In the genomic region with DNA sequence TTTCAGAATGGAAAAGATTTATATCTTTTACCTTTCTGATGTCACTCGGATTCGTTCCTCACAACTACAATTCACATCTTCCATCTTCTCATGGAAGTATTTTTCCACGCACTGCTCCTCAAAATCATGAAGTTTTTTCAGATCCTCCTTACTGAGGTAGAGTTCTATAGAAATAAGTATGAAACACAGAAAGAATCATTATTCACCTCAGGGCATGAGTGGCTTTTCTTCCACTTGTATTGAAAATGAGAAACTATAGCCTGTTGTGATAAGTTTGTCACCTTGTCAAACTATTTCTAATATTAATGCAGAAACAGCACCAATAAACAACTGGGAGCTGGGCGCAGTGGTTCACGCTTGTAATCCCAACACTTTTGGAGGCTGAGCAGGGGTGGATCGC, we compare ENCODE assay signal across 13 cellular contexts.
DNase-seq lines count a peak whose midpoint lies in the region; ATAC-seq and TF ChIP-seq lines count a peak whose summit lies in the region.
"Had no signal": no experiment of that assay in that cellular context is flagged by ENCODE, and none has a peak within 500 bp of the region (broad histone marks: within the 10 kb centered on the region; RNA-seq: fewer than 3 reads in every experiment).

No MANE protein-coding gene starts in this region.

- CTCF ChIA-PET in activated CD4-positive, alpha-beta memory T cell treated with anti-CD3 and anti-CD28 coated beads for 36 hours (lab: Charles Lee) = interaction anchor here (0.7 to 8.2 kb wide), 6 partner anchors 14 to 306 kb away, joined by 3 to 178 read pairs (median 8); a partner anchor contains a TSS
- CTCF ChIA-PET in activated CD4-positive, alpha-beta memory T cell treated with anti-CD3 and anti-CD28 coated beads, Interleukin-2, amount 10 ng/mL, durations not matched to agents 7 days and 5 days (lab: Charles Lee) = interaction anchor here (0.7 to 6.9 kb wide), 7 partner anchors 9 to 306 kb away, joined by 3 to 99 read pairs (median 4); a partner anchor contains a TSS
- CTCF ChIA-PET in activated naive CD4-positive, alpha-beta T cell treated with anti-CD3 and anti-CD28 coated beads, Interleukin-2, amount 10 ng/mL, durations not matched to agents 7 days and 5 days (lab: Charles Lee) = interaction anchor here (0.6 to 8.5 kb wide), 6 partner anchors 261 to 1571 kb away, joined by 3 to 74 read pairs (median 3); no protein-coding TSS in a partner anchor
- CTCF ChIA-PET in HCT116 (lab: Charles Lee) = interaction anchor here (1.0 to 3.4 kb wide), 5 partner anchors 17 to 316 kb away, joined by 3 to 20 read pairs (median 8); a partner anchor contains a TSS

- no peak overlapping the region for H4K8ac ChIP-seq in neuronal stem cell (ENCODE audit: low read depth, low read length)

- intact Hi-C loops in activated CD4-positive, alpha-beta memory T cell treated with anti-CD3 and anti-CD28 coated beads for 36 hours (cut with micrococcal nuclease) = loop anchor here (5.0 to 10.0 kb wide), 6 partner anchors 116 to 1654 kb away; a partner anchor contains a TSS
- intact Hi-C loops in HCT116 (cut with micrococcal nuclease) (no loop called here), stomach (cut with DNase I; ENCODE audit: low total_unique reads) (loop anchor here (5.0 kb wide), 1 partner anchor 301 kb away; no protein-coding TSS in a partner anchor)
- intact Hi-C loops in activated T-helper 2 cell treated with anti-CD3 and anti-CD28 coated beads, Interferon-gamma antibody, Interleukin-2, Interleukin-4, amounts not matched to agents 10 μg/mL and 5 μg/mL and 100 μg/mL, durations not matched to agents 14 hours and 24 hours and 36 hours (cut with micrococcal nuclease) = loop anchor here (5.0 kb wide), 2 partner anchors 376 to 416 kb away; no protein-coding TSS in a partner anchor

- RAD21 ChIA-PET in HCT116 (lab: Charles Lee; ENCODE audit: low non-redundant PET in 1 of 2, low total read pairs in 2 of 2, uncharacterized antibody in 2 of 2, unreplicated experiment in 2 of 2) = no interaction called here

- no peak overlapping the region for H3K4me3 ChIP-seq in HCT116 (replicated peaks in 1 of 2; ENCODE audit: low read depth in 1 of 2, low read length in 2 of 2)
- no peak overlapping the region for H3K4me3 ChIP-seq in stomach
- H3K4me3 ChIP-seq in neuronal stem cell (ENCODE audit: low read length in 2 of 2) = no peak overlapping the region
- H3K4me3 ChIP-seq: BLaER1 treated with 17β-estradiol and CSF1 and Interleukin-3, amounts not matched to agents 10 nM and 100 nM had no signal

- no peak overlapping the region for H3K4ac ChIP-seq in neuronal stem cell (ENCODE audit: low read length)

- peaks cover 14% of the 10 kb centered on the region for H3K4me1 Mint-ChIP-seq in activated CD4-positive, alpha-beta memory T cell treated with anti-CD3 and anti-CD28 coated beads for 36 hours (ENCODE audit: low read depth)
- H3K4me1 Mint-ChIP-seq in activated CD4-positive, alpha-beta memory T cell treated with anti-CD3 and anti-CD28 coated beads, Interleukin-2, amount 10 ng/mL, durations not matched to agents 7 days and 5 days = peaks cover 16% of the 10 kb centered on the region
- peaks cover 2% of the 10 kb centered on the region for H3K4me1 Mint-ChIP-seq in activated naive CD4-positive, alpha-beta T cell treated with anti-CD3 and anti-CD28 coated beads, Interleukin-2, amount 10 ng/mL, durations not matched to agents 7 days and 5 days
- peaks cover 16% of the 10 kb centered on the region for H3K4me1 Mint-ChIP-seq in activated T-helper 2 cell treated with anti-CD3 and anti-CD28 coated beads, Interferon-gamma antibody, Interleukin-2, Interleukin-4, amounts not matched to agents 10 μg/mL and 5 μg/mL and 100 μg/mL, durations not matched to agents 14 hours and 24 hours and 36 hours (ENCODE audit: low read depth)

- H2BK120ac ChIP-seq in neuronal stem cell (ENCODE audit: low read depth, low read length) = no peak overlapping the region

- H3K4me2 ChIP-seq in HCT116 (ENCODE audit: low read length) = no peak overlapping the region
- H3K4me2 ChIP-seq in neuronal stem cell (ENCODE audit: insufficient read depth, low read length, poor library complexity, severe bottlenecking) = no peak overlapping the region
- H3K4me2 ChIP-seq: BLaER1 treated with 17β-estradiol and CSF1 and Interleukin-3, amounts not matched to agents 10 nM and 100 nM had no signal

- H3K27me3 Mint-ChIP-seq in activated CD4-positive, alpha-beta memory T cell treated with anti-CD3 and anti-CD28 coated beads for 36 hours = peaks cover 17% of the 10 kb centered on the region
- H3K27me3 Mint-ChIP-seq in activated CD4-positive, alpha-beta memory T cell treated with anti-CD3 and anti-CD28 coated beads, Interleukin-2, amount 10 ng/mL, durations not matched to agents 7 days and 5 days = peaks cover 23% of the 10 kb centered on the region
- peaks cover 8% of the 10 kb centered on the region for H3K27me3 Mint-ChIP-seq in activated naive CD4-positive, alpha-beta T cell treated with anti-CD3 and anti-CD28 coated beads, Interleukin-2, amount 10 ng/mL, durations not matched to agents 7 days and 5 days
- H3K27me3 Mint-ChIP-seq in activated T-helper 2 cell treated with anti-CD3 and anti-CD28 coated beads, Interferon-gamma antibody, Interleukin-2, Interleukin-4, amounts not matched to agents 10 μg/mL and 5 μg/mL and 100 μg/mL, durations not matched to agents 14 hours and 24 hours and 36 hours (ENCODE audit: low read depth) = peaks cover 7% of the 10 kb centered on the region

- H3K27ac ChIP-seq in HCT116 (ENCODE audit: low read depth, low read length) (no peak overlapping the region), stomach (no peak overlapping the region), neuronal stem cell (replicated peaks; ENCODE audit: low read length) (no peak overlapping the region)
- H3K27ac ChIP-seq: BLaER1 treated with 17β-estradiol and CSF1 and Interleukin-3, amounts not matched to agents 10 nM and 100 nM; HL-60 had no signal

- H3K9me3 ChIP-seq in HCT116 (ENCODE audit: control insufficient read depth in 1 of 2, insufficient read depth in 1 of 2, low read depth in 1 of 2, low read length in 2 of 2) (no peaks in the 10 kb centered on the region), stomach (no peaks in the 10 kb centered on the region), neuronal stem cell (replicated peaks in 1 of 2; ENCODE audit: control insufficient read depth in 2 of 2, insufficient read depth in 1 of 2, low read depth in 1 of 2, low read length in 2 of 2) (no peaks in the 10 kb centered on the region)

- peak overlapping the region; percentile 4 for H3K27ac Mint-ChIP-seq in activated CD4-positive, alpha-beta memory T cell treated with anti-CD3 and anti-CD28 coated beads for 36 hours
- H3K27ac Mint-ChIP-seq in activated CD4-positive, alpha-beta memory T cell treated with anti-CD3 and anti-CD28 coated beads, Interleukin-2, amount 10 ng/mL, durations not matched to agents 7 days and 5 days = no peak overlapping the region
- peak overlapping the region; percentile 12 to 53 for H3K27ac Mint-ChIP-seq in activated naive CD4-positive, alpha-beta T cell treated with anti-CD3 and anti-CD28 coated beads, Interleukin-2, amount 50 U/mL, for 72 hours
- no peak overlapping the region for H3K27ac Mint-ChIP-seq in activated naive CD4-positive, alpha-beta T cell treated with anti-CD3 and anti-CD28 coated beads, Interleukin-2, amount 10 ng/mL, durations not matched to agents 7 days and 5 days
- peak overlapping the region; percentile 46 for H3K27ac Mint-ChIP-seq in activated T-helper 2 cell treated with anti-CD3 and anti-CD28 coated beads, Interferon-gamma antibody, Interleukin-2, Interleukin-4, amounts not matched to agents 10 μg/mL and 5 μg/mL and 100 μg/mL, durations not matched to agents 14 hours and 24 hours and 36 hours
- H3K27ac Mint-ChIP-seq: CD4-positive, CD25-positive, alpha-beta regulatory T cell had no signal

- POLR2A ChIA-PET in activated CD4-positive, alpha-beta memory T cell treated with anti-CD3 and anti-CD28 coated beads for 36 hours (lab: Charles Lee) = no interaction called here
- POLR2A ChIA-PET in activated CD4-positive, alpha-beta memory T cell treated with anti-CD3 and anti-CD28 coated beads, Interleukin-2, amount 10 ng/mL, durations not matched to agents 7 days and 5 days (lab: Charles Lee) = interaction anchor here (0.7 kb wide), 1 partner anchor 312 kb away, joined by 3 read pairs; no protein-coding TSS in a partner anchor
- POLR2A ChIA-PET in HCT116 (lab: Charles Lee) = no interaction called here

- TF ChIP-seq POLR2A in HCT116 (IDR thresholded peaks at IDR 0.05; ENCODE audit: borderline replicate concordance, extremely low read depth, insufficient read depth, insufficient read length) = no peak
- no peak for TF ChIP-seq POLR2A in stomach (IDR thresholded peaks at IDR 0.05)

- H3K27me3 ChIP-seq in HCT116 (ENCODE audit: insufficient read depth, low read length) (no peaks in the 10 kb centered on the region), stomach (peaks cover 0 to 8% (median 0%) of the 10 kb centered on the region in 3 donors), neuronal stem cell (ENCODE audit: control insufficient read depth in 3 of 3, insufficient read depth in 3 of 3, low read depth in 1 of 3, low read length in 3 of 3) (no peaks in the 10 kb centered on the region)
- H3K27me3 ChIP-seq: BLaER1 treated with 17β-estradiol and CSF1 and Interleukin-3, amounts not matched to agents 10 nM and 100 nM had no signal

- no peaks in the 10 kb centered on the region for H3K36me3 Mint-ChIP-seq in activated CD4-positive, alpha-beta memory T cell treated with anti-CD3 and anti-CD28 coated beads for 36 hours
- H3K36me3 Mint-ChIP-seq in activated CD4-positive, alpha-beta memory T cell treated with anti-CD3 and anti-CD28 coated beads, Interleukin-2, amount 10 ng/mL, durations not matched to agents 7 days and 5 days (ENCODE audit: low read depth) = no peaks in the 10 kb centered on the region
- H3K36me3 Mint-ChIP-seq in activated naive CD4-positive, alpha-beta T cell treated with anti-CD3 and anti-CD28 coated beads, Interleukin-2, amount 50 U/mL, for 72 hours = peaks cover 0 to 7% of the 10 kb centered on the region in 2 donors
- no peaks in the 10 kb centered on the region for H3K36me3 Mint-ChIP-seq in activated naive CD4-positive, alpha-beta T cell treated with anti-CD3 and anti-CD28 coated beads, Interleukin-2, amount 10 ng/mL, durations not matched to agents 7 days and 5 days
- no peaks in the 10 kb centered on the region for H3K36me3 Mint-ChIP-seq in activated T-helper 2 cell treated with anti-CD3 and anti-CD28 coated beads, Interferon-gamma antibody, Interleukin-2, Interleukin-4, amounts not matched to agents 10 μg/mL and 5 μg/mL and 100 μg/mL, durations not matched to agents 14 hours and 24 hours and 36 hours (ENCODE audit: low read depth)
- H3K36me3 Mint-ChIP-seq: CD4-positive, CD25-positive, alpha-beta regulatory T cell had no signal

- H2AFZ ChIP-seq in HCT116 (ENCODE audit: low read depth, low read length, poor library complexity, severe bottlenecking) (peak overlapping the region; percentile 98), neuronal stem cell (ENCODE audit: low read length) (no peak overlapping the region)

- H3K4me1 ChIP-seq in HCT116 (ENCODE audit: control insufficient read depth in 1 of 2, insufficient read depth in 2 of 2, low read length in 2 of 2) (peaks cover 0 to 6% of the 10 kb centered on the region in 2 experiments; a peak in 2 of 4 replicates), stomach (no peaks in the 10 kb centered on the region), neuronal stem cell (ENCODE audit: control insufficient read depth in 2 of 2, insufficient read depth in 1 of 2, low read depth in 1 of 2, low read length in 2 of 2) (no peaks in the 10 kb centered on the region)

- H2BK12ac ChIP-seq in neuronal stem cell (ENCODE audit: low read length) = no peak overlapping the region

- H3K79me2 ChIP-seq in HCT116 (ENCODE audit: insufficient read depth, low read length) = no peaks in the 10 kb centered on the region

- ATAC-seq in activated naive CD4-positive, alpha-beta T cell treated with anti-CD3 and anti-CD28 coated beads, Interleukin-2, amount 50 U/mL, for 72 hours = peak; percentile 45 to 63
- no peak for ATAC-seq in HCT116

- H4K91ac ChIP-seq in neuronal stem cell (ENCODE audit: low read depth, low read length, poor library complexity) = no peak overlapping the region

- WGBS in stomach, 5 donors = 84 to 89% (median 88%) methylated on average over 6 of the region's 6 CpGs
- no CpG with 5 or more reads among the region's 6 CpGs for WGBS in neuronal stem cell (ENCODE audit: extremely low coverage in 2 of 2, insufficient read length in 2 of 2, insufficient replicate concordance in 1 of 2), 2 donors

- BruUV-seq in HCT116 (replicated peaks; lab: Mats Ljungman, UMichigan) = no TSS peak

- no peak overlapping the region for H3K4me3 Mint-ChIP-seq in activated CD4-positive, alpha-beta memory T cell treated with anti-CD3 and anti-CD28 coated beads for 36 hours
- no peak overlapping the region for H3K4me3 Mint-ChIP-seq in activated CD4-positive, alpha-beta memory T cell treated with anti-CD3 and anti-CD28 coated beads, Interleukin-2, amount 10 ng/mL, durations not matched to agents 7 days and 5 days
- no peak overlapping the region for H3K4me3 Mint-ChIP-seq in activated naive CD4-positive, alpha-beta T cell treated with anti-CD3 and anti-CD28 coated beads, Interleukin-2, amount 10 ng/mL, durations not matched to agents 7 days and 5 days
- no peak overlapping the region for H3K4me3 Mint-ChIP-seq in activated T-helper 2 cell treated with anti-CD3 and anti-CD28 coated beads, Interferon-gamma antibody, Interleukin-2, Interleukin-4, amounts not matched to agents 10 μg/mL and 5 μg/mL and 100 μg/mL, durations not matched to agents 14 hours and 24 hours and 36 hours (ENCODE audit: low read depth)
- H3K4me3 Mint-ChIP-seq: CD4-positive, CD25-positive, alpha-beta regulatory T cell had no signal

- H3K9me2 ChIP-seq in HCT116 (ENCODE audit: insufficient read depth) = no peaks in the 10 kb centered on the region

- no peak overlapping the region for H2BK5ac ChIP-seq in neuronal stem cell (ENCODE audit: low read length)

- H3K18ac ChIP-seq in neuronal stem cell (ENCODE audit: low read length) = no peak overlapping the region

- H3K9me3 Mint-ChIP-seq in activated CD4-positive, alpha-beta memory T cell treated with anti-CD3 and anti-CD28 coated beads for 36 hours = no peaks in the 10 kb centered on the region
- no peaks in the 10 kb centered on the region for H3K9me3 Mint-ChIP-seq in activated CD4-positive, alpha-beta memory T cell treated with anti-CD3 and anti-CD28 coated beads, Interleukin-2, amount 10 ng/mL, durations not matched to agents 7 days and 5 days
- H3K9me3 Mint-ChIP-seq in activated naive CD4-positive, alpha-beta T cell treated with anti-CD3 and anti-CD28 coated beads, Interleukin-2, amount 50 U/mL, for 72 hours = peaks cover 0 to 6% of the 10 kb centered on the region in 2 donors
- no peaks in the 10 kb centered on the region for H3K9me3 Mint-ChIP-seq in activated naive CD4-positive, alpha-beta T cell treated with anti-CD3 and anti-CD28 coated beads, Interleukin-2, amount 10 ng/mL, durations not matched to agents 7 days and 5 days
- H3K9me3 Mint-ChIP-seq in activated T-helper 2 cell treated with anti-CD3 and anti-CD28 coated beads, Interferon-gamma antibody, Interleukin-2, Interleukin-4, amounts not matched to agents 10 μg/mL and 5 μg/mL and 100 μg/mL, durations not matched to agents 14 hours and 24 hours and 36 hours = no peaks in the 10 kb centered on the region
- H3K9me3 Mint-ChIP-seq: CD4-positive, CD25-positive, alpha-beta regulatory T cell had no signal

- H3K14ac ChIP-seq in neuronal stem cell (ENCODE audit: low read length) = no peak overlapping the region

- TF ChIP-seq EP300 in stomach (IDR thresholded peaks at IDR 0.05) = no peak

- H3K9ac ChIP-seq in HCT116 (ENCODE audit: low read length) (no peak overlapping the region), neuronal stem cell (ENCODE audit: low read depth, low read length, poor library complexity) (no peak overlapping the region)
- H3K9ac ChIP-seq: BLaER1 treated with 17β-estradiol and CSF1 and Interleukin-3, amounts not matched to agents 10 nM and 100 nM had no signal

- H2AK5ac ChIP-seq in neuronal stem cell (ENCODE audit: low read depth, low read length) = no peak overlapping the region

- no peak for TF ChIP-seq CTCF in HCT116 (IDR thresholded peaks at IDR 0.05 in 2 of 3, conservative IDR thresholded peaks at IDR 0.05 in 1 of 3; ENCODE audit: borderline replicate concordance in 1 of 3, insufficient read depth in 1 of 3, low read depth in 2 of 3, low read length in 2 of 3)
- no peak for TF ChIP-seq CTCF in stomach (IDR thresholded peaks at IDR 0.05)

- no peaks in the 10 kb centered on the region for H3K79me1 ChIP-seq in neuronal stem cell (ENCODE audit: low read depth, low read length)

- DNase-seq in activated CD4-positive, alpha-beta memory T cell treated with anti-CD3 and anti-CD28 coated beads for 36 hours = no peak
- no peak for DNase-seq in activated CD4-positive, alpha-beta memory T cell treated with anti-CD3 and anti-CD28 coated beads, Interleukin-2, amount 10 ng/mL, durations not matched to agents 7 days and 5 days
- no peak for DNase-seq in activated naive CD4-positive, alpha-beta T cell treated with anti-CD3 and anti-CD28 coated beads, Interleukin-2, amount 50 U/mL, for 72 hours (ENCODE audit: low spot score in 2 of 2)
- DNase-seq in activated naive CD4-positive, alpha-beta T cell treated with anti-CD3 and anti-CD28 coated beads, Interleukin-2, amount 10 ng/mL, durations not matched to agents 7 days and 5 days = no peak
- no peak for DNase-seq in HCT116 (ENCODE audit: low read depth, low spot score)
- DNase-seq in activated T-helper 2 cell treated with anti-CD3 and anti-CD28 coated beads, Interferon-gamma antibody, Interleukin-2, Interleukin-4, amounts not matched to agents 10 μg/mL and 5 μg/mL and 100 μg/mL, durations not matched to agents 14 hours and 24 hours and 36 hours (ENCODE audit: low spot score) = no peak
- no peak for DNase-seq in stomach
- no peak for DNase-seq in neuronal stem cell (ENCODE audit: low spot score)
- DNase-seq: ACHN, GF-D8 had no signal

- H3K23ac ChIP-seq in neuronal stem cell (ENCODE audit: low read depth, low read length, poor library complexity) = no peak overlapping the region

- H3K36me3 ChIP-seq in HCT116 (ENCODE audit: control insufficient read depth in 1 of 2, insufficient read depth in 2 of 2, low read length in 2 of 2) = no peaks in the 10 kb centered on the region
- H3K36me3 ChIP-seq in stomach = no peaks in the 10 kb centered on the region
- H3K36me3 ChIP-seq in neuronal stem cell (replicated peaks in 1 of 2; ENCODE audit: control insufficient read depth in 2 of 2, insufficient read depth in 2 of 2, low read length in 2 of 2) = no peaks in the 10 kb centered on the region
- H3K36me3 ChIP-seq: BLaER1 treated with 17β-estradiol and CSF1 and Interleukin-3, amounts not matched to agents 10 nM and 100 nM had no signal

- H4K20me1 ChIP-seq in HCT116 (ENCODE audit: insufficient read depth) = no peaks in the 10 kb centered on the region
- H4K20me1 ChIP-seq: BLaER1 treated with 17β-estradiol and CSF1 and Interleukin-3, amounts not matched to agents 10 nM and 100 nM had no signal

- no peak overlapping the region for H2BK15ac ChIP-seq in neuronal stem cell (ENCODE audit: low read length)

- TF ChIP-seq RAD21 in HCT116 (IDR thresholded peaks at IDR 0.05; ENCODE audit: low read depth) = no peak

Comparison
In these comparisons a context has a peak if more than half of its experiments do, and no peak if none do; other contexts are left out.
1. H3K27ac Mint-ChIP-seq: peak in activated CD4-positive, alpha-beta memory T cell treated with anti-CD3 and anti-CD28 coated beads for 36 hours (single experiment), activated naive CD4-positive, alpha-beta T cell treated with anti-CD3 and anti-CD28 coated beads, Interleukin-2, amount 50 U/mL, for 72 hours (2 of 2) and activated T-helper 2 cell treated with anti-CD3 and anti-CD28 coated beads, Interferon-gamma antibody, Interleukin-2, Interleukin-4, amounts not matched to agents 10 μg/mL and 5 μg/mL and 100 μg/mL, durations not matched to agents 14 hours and 24 hours and 36 hours (single experiment); none in activated CD4-positive, alpha-beta memory T cell treated with anti-CD3 and anti-CD28 coated beads, Interleukin-2, amount 10 ng/mL, durations not matched to agents 7 days and 5 days (single experiment) and activated naive CD4-positive, alpha-beta T cell treated with anti-CD3 and anti-CD28 coated beads, Interleukin-2, amount 10 ng/mL, durations not matched to agents 7 days and 5 days (single experiment).